In the genomic region with DNA sequence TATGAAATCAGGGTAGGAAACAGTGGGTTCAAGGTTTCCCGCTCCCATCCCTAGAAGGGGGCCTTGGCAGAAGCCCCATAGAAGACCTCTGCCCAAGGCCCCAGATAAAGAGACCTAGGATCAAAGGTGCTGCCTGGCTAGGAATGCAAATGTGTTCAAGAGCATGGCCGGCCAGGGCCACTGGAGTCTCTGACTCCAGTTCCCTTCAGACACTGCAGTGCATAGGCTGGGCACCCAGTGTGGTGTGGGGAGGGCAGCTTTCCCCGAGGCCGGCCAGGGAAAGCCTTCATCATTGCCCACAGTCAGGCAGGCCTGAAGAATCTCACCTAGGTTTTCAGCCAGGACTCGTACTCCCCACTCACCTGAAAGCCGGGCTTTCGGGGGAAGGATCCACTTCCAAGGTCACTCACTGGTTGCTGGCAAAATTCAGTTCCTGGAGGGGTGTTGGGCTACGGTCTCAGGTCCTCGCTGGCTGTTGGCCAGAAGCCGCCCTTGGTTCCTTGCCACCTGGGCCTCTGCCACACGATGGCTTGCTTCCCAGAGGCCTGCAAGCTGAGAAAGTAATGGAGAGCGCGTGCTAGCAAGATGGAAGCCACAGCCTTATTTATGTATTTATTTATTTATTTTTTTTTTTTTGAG, we compare ENCODE assay signal across 15 cellular contexts. TPM values are rescaled to one million over a fixed set of nuclear protein-coding genes. Genes with fewer than 3 reads are reported as not detected.
DNase-seq lines count a peak whose midpoint lies in the region; TF ChIP-seq lines count a peak whose summit lies in the region.
"Had no signal": no experiment of that assay in that cellular context is flagged by ENCODE, and none has a peak within 500 bp of the region (broad histone marks: within the 10 kb centered on the region; RNA-seq: fewer than 3 reads in every experiment).

No MANE protein-coding gene starts in this region.

- H3K27me3 Mint-ChIP-seq in endodermal cell (ENCODE audit: insufficient read depth): no peaks in the 10 kb centered on the region
- H3K27me3 Mint-ChIP-seq in activated CD4-positive, alpha-beta memory T cell treated with anti-CD3 and anti-CD28 coated beads for 36 hours: no peaks in the 10 kb centered on the region

- H3K27ac ChIP-seq in liver (ENCODE audit: low read depth in 1 of 2, low read length in 2 of 2) (peak overlapping the region; percentile 73 to 80), spleen (peak overlapping the region in 4 of 8 donors; percentile 23 to 49 (median 35)), endodermal cell (ENCODE audit: low read depth, low read length) (no peak overlapping the region)
- H3K27ac ChIP-seq: HL-60 had no signal

- H3K9ac ChIP-seq in liver (ENCODE audit: low read depth in 1 of 2, low read length in 2 of 2): no peak overlapping the region
- no peak overlapping the region for H3K9ac ChIP-seq in endodermal cell (ENCODE audit: extremely low read depth, low read length, poor library complexity, severe bottlenecking)

- peaks cover 2% of the 10 kb centered on the region for H3K4me1 Mint-ChIP-seq in endodermal cell
- peaks cover 2% of the 10 kb centered on the region for H3K4me1 Mint-ChIP-seq in activated CD4-positive, alpha-beta memory T cell treated with anti-CD3 and anti-CD28 coated beads for 36 hours (ENCODE audit: low read depth)

- H3K4me3 ChIP-seq in liver (ENCODE audit: low read depth in 1 of 3, low read length in 3 of 3) (no peak overlapping the region), spleen (no peak overlapping the region), endodermal cell (ENCODE audit: low read length) (no peak overlapping the region)

- TF ChIP-seq RAD21 in liver (IDR thresholded peaks at IDR 0.05): no peak

- H3K9me3 Mint-ChIP-seq in endodermal cell: peaks cover 5% of the 10 kb centered on the region
- no peaks in the 10 kb centered on the region for H3K9me3 Mint-ChIP-seq in activated CD4-positive, alpha-beta memory T cell treated with anti-CD3 and anti-CD28 coated beads for 36 hours
- H3K9me3 Mint-ChIP-seq: activated T-helper 2 cell treated with anti-CD3 and anti-CD28 coated beads, Interferon-gamma antibody, Interleukin-2, Interleukin-4, amounts not matched to agents 10 μg/mL and 5 μg/mL and 100 μg/mL, durations not matched to agents 14 hours and 24 hours and 36 hours had no signal

- H3K36me3 Mint-ChIP-seq in endodermal cell (ENCODE audit: low read depth): no peaks in the 10 kb centered on the region
- H3K36me3 Mint-ChIP-seq in activated CD4-positive, alpha-beta memory T cell treated with anti-CD3 and anti-CD28 coated beads for 36 hours: no peaks in the 10 kb centered on the region

- TF ChIP-seq CTCF in liver (IDR thresholded peaks at IDR 0.05; ENCODE audit: low read depth, low read length, missing input control) (no peak), spleen (IDR thresholded peaks at IDR 0.05 in 8 of 11, conservative IDR thresholded peaks at IDR 0.05 in 3 of 11) (no peak), endodermal cell (conservative IDR thresholded peaks at IDR 0.05) (no peak)

- H3K27me3 ChIP-seq in liver (ENCODE audit: control insufficient read depth in 4 of 4, insufficient read depth in 4 of 4, low read length in 3 of 4): no peaks in the 10 kb centered on the region
- no peaks in the 10 kb centered on the region for H3K27me3 ChIP-seq in spleen (replicated peaks in 1 of 7)
- H3K27me3 ChIP-seq in endodermal cell (ENCODE audit: control insufficient read depth, insufficient read depth, low read length, poor library complexity, severe bottlenecking): no peaks in the 10 kb centered on the region

- POLR2A ChIA-PET in activated CD4-positive, alpha-beta memory T cell treated with anti-CD3 and anti-CD28 coated beads for 36 hours (lab: Charles Lee): no interaction called here

- H3K4me1 ChIP-seq in liver (ENCODE audit: control insufficient read depth in 4 of 4, insufficient read depth in 4 of 4, low read length in 3 of 4): peaks cover 16 to 31% (median 24%) of the 10 kb centered on the region in 4 donors
- peaks cover 0 to 2% (median under 1%) of the 10 kb centered on the region in 6 donors for H3K4me1 ChIP-seq in spleen
- H3K4me1 ChIP-seq in endodermal cell (ENCODE audit: control insufficient read depth, insufficient read depth, low read length): no peaks in the 10 kb centered on the region

- H3K9me3 ChIP-seq in liver (ENCODE audit: control insufficient read depth in 4 of 4, low read length in 3 of 4) (no peaks in the 10 kb centered on the region), spleen (peaks cover 0 to 5% (median 0%) of the 10 kb centered on the region in 8 donors), endodermal cell (ENCODE audit: control insufficient read depth, low read length) (peaks cover 4% of the 10 kb centered on the region)

- DNase-seq in NCI-H1105 (lab: John Stamatoyannopoulos, UW) (peak; percentile 60), anterior cingulate cortex (lab: John Stamatoyannopoulos, UW) (peak in 39 of 58 donors; percentile 1 to 74 (median 18)), spleen (peak; percentile 59), NCI-H128 (lab: John Stamatoyannopoulos, UW; ENCODE audit: unreplicated experiment) (no peak), endodermal cell (no peak), DMS153 treated with DMSO at 0.1 percent for 48 hours (lab: John Stamatoyannopoulos, UW; ENCODE audit: unreplicated experiment) (no peak)
- DNase-seq in activated CD4-positive, alpha-beta memory T cell treated with anti-CD3 and anti-CD28 coated beads for 36 hours: no peak
- DNase-seq: amniotic stem cell; DMS53; NCI-H187 treated with DMSO at 0.1 percent for 48 hours; NCI-H774; stimulated activated CD4-positive, alpha-beta T cell treated with anti-CD3 and anti-CD28 coated beads, Interleukin-1b, Interleukin-23, amount 100 ng/mL, for 48 hours had no signal

- no peaks in the 10 kb centered on the region for H3K36me3 ChIP-seq in liver (ENCODE audit: control insufficient read depth in 4 of 4, insufficient read depth in 3 of 4, low read depth in 1 of 4, low read length in 3 of 4)
- H3K36me3 ChIP-seq in spleen: no peaks in the 10 kb centered on the region
- no peaks in the 10 kb centered on the region for H3K36me3 ChIP-seq in endodermal cell (ENCODE audit: control insufficient read depth, insufficient read depth, low read length)

- H3K4me3 Mint-ChIP-seq in endodermal cell: no peak overlapping the region
- H3K4me3 Mint-ChIP-seq in activated CD4-positive, alpha-beta memory T cell treated with anti-CD3 and anti-CD28 coated beads for 36 hours: no peak overlapping the region

- no peak for TF ChIP-seq POLR2A in spleen (IDR thresholded peaks at IDR 0.05)

- intact Hi-C loops in spleen (cut with DNase I; ENCODE audit: low total_unique reads): loop anchor here (10.0 kb wide), 1 partner anchor 249 kb away; a partner anchor contains a TSS
- intact Hi-C loops in activated CD4-positive, alpha-beta memory T cell treated with anti-CD3 and anti-CD28 coated beads for 36 hours (cut with micrococcal nuclease): no loop called here

- WGBS in liver: 35% methylated on average over 13 of the region's 13 CpGs
- 76 to 87% (median 82%) methylated on average over 10 to 13 of the region's 13 CpGs for WGBS in spleen, 5 donors
- 85 to 92% methylated on average over 8 to 11 of the region's 13 CpGs for WGBS in endodermal cell (ENCODE audit: insufficient coverage in 1 of 2, insufficient read length in 1 of 2), 2 experiments

- H3K27ac Mint-ChIP-seq in endodermal cell: no peak overlapping the region
- H3K27ac Mint-ChIP-seq in activated CD4-positive, alpha-beta memory T cell treated with anti-CD3 and anti-CD28 coated beads for 36 hours: no peak overlapping the region
- H3K27ac Mint-ChIP-seq: activated T-helper 2 cell treated with anti-CD3 and anti-CD28 coated beads, Interferon-gamma antibody, Interleukin-2, Interleukin-4, amounts not matched to agents 10 μg/mL and 5 μg/mL and 100 μg/mL, durations not matched to agents 14 hours and 24 hours and 36 hours had no signal

- CTCF ChIA-PET in activated CD4-positive, alpha-beta memory T cell treated with anti-CD3 and anti-CD28 coated beads for 36 hours (lab: Charles Lee): interaction anchor here (0.6 kb wide), 1 partner anchor 271 kb away, joined by 3 read pairs; no protein-coding TSS in a partner anchor

TF ChIP-seq in liver, 16 proteins besides CTCF, POLR2A, EP300 and RAD21 (continues in another document):
- TF ChIP-seq RXRA (IDR thresholded peaks at IDR 0.05) (peak; percentile 57 to 66), NR2F2 (IDR thresholded peaks at IDR 0.05) (no peak), YY1 (IDR thresholded peaks at IDR 0.05) (peak; percentile 91), HNF4G (IDR thresholded peaks at IDR 0.05) (no peak), FOXA2 (IDR thresholded peaks at IDR 0.05) (no peak)
- TF ChIP-seq, protein P1, sequence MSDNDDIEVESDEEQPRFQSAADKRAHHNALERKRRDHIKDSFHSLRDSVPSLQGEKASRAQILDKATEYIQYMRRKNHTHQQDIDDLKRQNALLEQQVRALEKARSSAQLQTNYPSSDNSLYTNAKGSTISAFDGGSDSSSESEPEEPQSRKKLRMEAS (IDR thresholded peaks at IDR 0.05): peak; percentile 61
- TF ChIP-seq, protein P2, sequence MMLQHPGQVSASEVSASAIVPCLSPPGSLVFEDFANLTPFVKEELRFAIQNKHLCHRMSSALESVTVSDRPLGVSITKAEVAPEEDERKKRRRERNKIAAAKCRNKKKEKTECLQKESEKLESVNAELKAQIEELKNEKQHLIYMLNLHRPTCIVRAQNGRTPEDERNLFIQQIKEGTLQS (IDR thresholded peaks at IDR 0.05): no peak

RNA-seq across cellular contexts. Expression of a gene that starts 9.7 kb away (rescaled TPM):
- total RNA-seq in liver: 100 to 1,000 TPM; 478 to 546 TPM
- polyA plus RNA-seq in liver: 1,000 to 10,000 TPM in 1 of 2 donors, 100 to 1,000 TPM in 1; 724 to 1,937 TPM
- total RNA-seq in spleen: 100 to 1,000 TPM in 6 of 7 donors, 10 to 100 TPM in 1; 99.5 to 179 (median 128) TPM
- polyA plus RNA-seq in spleen: 100 to 1,000 TPM; 149 to 201 (median 165) TPM
- total RNA-seq in endodermal cell: 100 to 1,000 TPM; 153 to 158 TPM
- polyA plus RNA-seq in endodermal cell (2013, experiment 1 of 2): 232 TPM
- polyA plus RNA-seq in endodermal cell (2013, experiment 2 of 2): 201 TPM
- 100 to 1,000 TPM; 128 to 132 TPM for total RNA-seq in activated CD4-positive, alpha-beta memory T cell treated with anti-CD3 and anti-CD28 coated beads for 36 hours

RNA-seq across cellular contexts. Expression of a gene that starts 22.4 kb away (rescaled TPM):
- 10 to 100 TPM in 1 of 2 donors, 1 to 10 TPM in 1; 9.8 to 16.4 TPM for total RNA-seq in liver
- polyA plus RNA-seq in liver: 10 to 100 TPM; 11.2 to 12.2 TPM
- 10 to 100 TPM; 11.6 to 22.9 (median 18.2) TPM for total RNA-seq in spleen
- 1 to 10 TPM; 4.9 to 7.0 (median 5.2) TPM for polyA plus RNA-seq in spleen
- 10 to 100 TPM; 35.4 to 43.8 TPM for total RNA-seq in endodermal cell
- polyA plus RNA-seq in endodermal cell (2013, experiment 1 of 2): 19.1 TPM
- polyA plus RNA-seq in endodermal cell (2013, experiment 2 of 2): 18.8 TPM
- 1 to 10 TPM; 5.7 to 7.6 TPM for total RNA-seq in activated CD4-positive, alpha-beta memory T cell treated with anti-CD3 and anti-CD28 coated beads for 36 hours

Comparison
In these comparisons a context has a peak if more than half of its experiments do, and no peak if none do; other contexts are left out.
1. DNase-seq: peak in NCI-H1105 (single experiment), anterior cingulate cortex (39 of 58) and spleen (single experiment); none in NCI-H128 (single experiment), endodermal cell (single experiment), DMS153 treated with DMSO at 0.1 percent for 48 hours (single experiment) and activated CD4-positive, alpha-beta memory T cell treated with anti-CD3 and anti-CD28 coated beads for 36 hours (single experiment).